8 cellular contexts compared by ENCODE assay signal in genomic region chr17:29590979-29591736, GRCh38. TPM values are rescaled to one million over a fixed set of nuclear protein-coding genes. Genes with fewer than 3 reads are reported as not detected.
DNase-seq lines count a peak whose midpoint lies in the region; ATAC-seq and TF ChIP-seq lines count a peak whose summit lies in the region.

No MANE protein-coding gene starts in this region.

- H3K27ac ChIP-seq in 22Rv1 (peak overlapping the region; percentile 98), hepatocyte (peak overlapping the region; percentile 45)

- H2AFZ ChIP-seq in hepatocyte, result peak overlapping the region; percentile 53

- no peaks in the 10 kb centered on the region for H3K36me3 ChIP-seq in adipocyte (ENCODE audit: control insufficient read depth, insufficient read depth, low read length, severe bottlenecking)
- H3K36me3 ChIP-seq in hepatocyte (replicated peaks; ENCODE audit: insufficient read depth, low read depth), result no peaks in the 10 kb centered on the region

- H3K27me3 ChIP-seq in adipocyte (replicated peaks; ENCODE audit: control insufficient read depth, insufficient read depth, low read length) (no peaks in the 10 kb centered on the region), hepatocyte (no peaks in the 10 kb centered on the region)

- H3K4me1 ChIP-seq in adipocyte (ENCODE audit: control insufficient read depth, insufficient read depth, low read length) (peaks cover 74% of the 10 kb centered on the region), hepatocyte (ENCODE audit: insufficient read depth) (peaks cover 42% of the 10 kb centered on the region)

- H3K9me3 ChIP-seq in adipocyte (ENCODE audit: control insufficient read depth, low read length), result no peaks in the 10 kb centered on the region
- no peaks in the 10 kb centered on the region for H3K9me3 ChIP-seq in hepatocyte (ENCODE audit: low read depth)

- peaks cover 27% of the 10 kb centered on the region for H4K20me1 ChIP-seq in hepatocyte (ENCODE audit: insufficient read depth, poor library complexity, severe bottlenecking)

- intact Hi-C loops in sciatic nerve (cut with DNase I), result no loop called here

- ATAC-seq in sciatic nerve, result peak; percentile 56
- no peak for ATAC-seq in HG03108 (IDR thresholded peaks at IDR 0.05; ENCODE audit: unreplicated experiment)

- H3K9me2 ChIP-seq in hepatocyte (replicated peaks; ENCODE audit: insufficient read depth), result no peaks in the 10 kb centered on the region

- TF ChIP-seq CTCF in 22Rv1 (IDR thresholded peaks at IDR 0.05) (no peak), GM12865 (IDR thresholded peaks at IDR 0.05; ENCODE audit: insufficient read depth, low read depth, low read length, missing control alignments) (no peak), hepatocyte (IDR thresholded peaks at IDR 0.05; ENCODE audit: poor library complexity) (no peak)

- H3K9ac ChIP-seq in adipocyte (ENCODE audit: low read length), result peak overlapping the region; percentile 84

- H3K4me3 ChIP-seq in GM12865 (ENCODE audit: low read depth, low read length) (no peak overlapping the region; the same call in 1 of the 2 replicates), adipocyte (ENCODE audit: low read length) (peak overlapping the region; percentile 79), hepatocyte (peak overlapping the region; percentile 43)

- H3K4me2 ChIP-seq in hepatocyte, result peak overlapping the region; percentile 95

- 5% methylated on average over 35 of the region's 38 CpGs for WGBS in hepatocyte (ENCODE audit: low lambda C conversion rate, missing lambda C conversion rate)

- DNase-seq in GM12865 (ENCODE audit: low read depth) (peak; percentile 46), NCI-H82 treated with DMSO at 0.1 percent for 48 hours (lab: John Stamatoyannopoulos, UW; ENCODE audit: unreplicated experiment) (peak; percentile 73), adipocyte (ENCODE audit: low read depth) (peak; percentile 68), hepatocyte (ENCODE audit: low spot score) (peak; percentile 71), sciatic nerve (ENCODE audit: low spot score) (peak; percentile 85)
- DNase-seq in effector CD4-positive, alpha-beta T cell, result no peak

- peaks cover 31% of the 10 kb centered on the region for H3K79me2 ChIP-seq in hepatocyte

RNA-seq across cellular contexts. Expression of gene GIT1, which starts 1.7 kb away (rescaled TPM):
- total RNA-seq in hepatocyte (18.6 and 20.0 TPM in 2 replicates), sciatic nerve (93.8 TPM)
- polyA plus RNA-seq in hepatocyte, result 35.2 and 46.3 TPM in 2 replicates

RNA-seq across cellular contexts. Expression of gene ANKRD13B, which starts 1.8 kb away (rescaled TPM):
- 3.5 and 5.1 TPM in 2 replicates for total RNA-seq in hepatocyte
- 7.2 and 11.6 TPM in 2 replicates for polyA plus RNA-seq in hepatocyte
- total RNA-seq in sciatic nerve, result 22.4 TPM

RNA-seq across cellular contexts. Expression of gene TP53I13, which starts 22.7 kb away (rescaled TPM):
- 43.4 and 52.9 TPM in 2 replicates for total RNA-seq in hepatocyte
- polyA plus RNA-seq in hepatocyte, result 92.9 and 94.2 TPM in 2 replicates
- 39.9 TPM for total RNA-seq in sciatic nerve

RNA-seq across cellular contexts. Expression of gene ABHD15, which starts 24.3 kb away (rescaled TPM):
- total RNA-seq in hepatocyte, result 16.8 and 19.2 TPM in 2 replicates
- polyA plus RNA-seq in hepatocyte, result 11.0 and 11.8 TPM in 2 replicates
- 11.1 TPM for total RNA-seq in sciatic nerve

RNA-seq across cellular contexts. Expression of gene CORO6, which starts 31.6 kb away (rescaled TPM):
- 0.83 and 1.5 TPM in 2 replicates for total RNA-seq in hepatocyte
- 1.9 and 3.4 TPM in 2 replicates for polyA plus RNA-seq in hepatocyte
- 21.5 TPM for total RNA-seq in sciatic nerve
